In genomic region chr1:47906009-47906432, GRCh38 we compare ENCODE assay signal across 1 cellular context.
TF ChIP-seq lines count a peak whose summit lies in the region.

No MANE protein-coding gene starts in this region.

TF ChIP-seq in SK-N-SH treated with all-trans-retinoic acid at 6 μM for 48 hours, 23 proteins besides CTCF, POLR2A, EP300 and RAD21 (continued from another document):
- TF ChIP-seq PATZ1 (CRISPR knock-in tag; IDR thresholded peaks at IDR 0.05; ENCODE audit: borderline replicate concordance): no peak
- no peak for TF ChIP-seq TOX (CRISPR knock-in tag; IDR thresholded peaks at IDR 0.05; ENCODE audit: borderline replicate concordance)
- TF ChIP-seq BACH2 (CRISPR knock-in tag; IDR thresholded peaks at IDR 0.05; ENCODE audit: borderline replicate concordance): no peak
